In genomic region chr7:44955733-44956132, GRCh38 we compare ENCODE assay signal across 17 cellular contexts. TPM values are rescaled to one million over a fixed set of nuclear protein-coding genes. Genes with fewer than 3 reads are reported as not detected.
DNase-seq lines count a peak whose midpoint lies in the region; ATAC-seq and TF ChIP-seq lines count a peak whose summit lies in the region.
"Had no signal": no experiment of that assay in that cellular context is flagged by ENCODE, and none has a peak within 500 bp of the region (broad histone marks: within the 10 kb centered on the region; RNA-seq: fewer than 3 reads in every experiment).

No MANE protein-coding gene starts in this region.

- intact Hi-C loops in colonic mucosa (cut with DNase I) = no loop called here

- H2BK15ac ChIP-seq in mesenchymal stem cell (ENCODE audit: low read depth, poor library complexity, severe bottlenecking) = no peak overlapping the region

- H3K36me3 ChIP-seq in WERI-Rb-1 = no peaks in the 10 kb centered on the region
- H3K36me3 ChIP-seq in mesenchymal stem cell (ENCODE audit: control insufficient read depth in 1 of 2, insufficient read depth in 2 of 2, low read depth in 1 of 2, low read length in 2 of 2) = no peaks in the 10 kb centered on the region
- no peaks in the 10 kb centered on the region for H3K36me3 ChIP-seq in colonic mucosa

- peaks cover 21% of the 10 kb centered on the region for H3K4me1 Mint-ChIP-seq in activated T-cell treated with anti-CD3 and anti-CD28 coated beads, Interleukin-2, amount 50 U/mL, for 72 hours (ENCODE audit: low read depth)
- peaks cover 18 to 21% of the 10 kb centered on the region in 2 donors for H3K4me1 Mint-ChIP-seq in stimulated activated naive B cell treated with anti-CD40 and anti-IgM and Interleukin-4, amounts not matched to agents 10 μg/mL and 1 μg/mL and 100 μg/mL, for 72 hours

- H3K9ac ChIP-seq in mesenchymal stem cell (ENCODE audit: low read length) (no peak overlapping the region), colonic mucosa (ENCODE audit: low read depth in 2 of 2, low read length in 2 of 2) (no peak overlapping the region)

- H3K79me1 ChIP-seq in mesenchymal stem cell (replicated peaks; ENCODE audit: low read length, poor library complexity, severe bottlenecking) = no peaks in the 10 kb centered on the region

- H3K4me1 ChIP-seq in mesenchymal stem cell (ENCODE audit: control insufficient read depth, insufficient read depth, low read depth, low read length) (peaks cover 12% of the 10 kb centered on the region), colonic mucosa (no peaks in the 10 kb centered on the region)
- H3K4me1 ChIP-seq: Caco-2 had no signal

- no peak overlapping the region for H2BK120ac ChIP-seq in mesenchymal stem cell (ENCODE audit: low read depth, low read length)

- H3K18ac ChIP-seq in mesenchymal stem cell (ENCODE audit: low read depth in 1 of 2, low read length in 2 of 2) = no peak overlapping the region

- ATAC-seq in activated T-cell treated with anti-CD3 and anti-CD28 coated beads, Interleukin-2, amount 50 U/mL, for 72 hours (replicated peaks in 1 of 2) = no peak
- peak in 1 of 2 donors; percentile 6 for ATAC-seq in stimulated activated naive B cell treated with anti-CD40 and anti-IgM and Interleukin-4, amounts not matched to agents 10 μg/mL and 1 μg/mL and 100 μg/mL, for 72 hours (replicated peaks)
- ATAC-seq: PC-3 had no signal

- H3K9me3 ChIP-seq in WERI-Rb-1 (ENCODE audit: severe bottlenecking) (no peaks in the 10 kb centered on the region), mesenchymal stem cell (ENCODE audit: control insufficient read depth, low read length) (no peaks in the 10 kb centered on the region), colonic mucosa (no peaks in the 10 kb centered on the region)
- H3K9me3 ChIP-seq: Caco-2 had no signal

- WGBS in mesenchymal stem cell = 65% methylated on average over 2 of the region's 2 CpGs

- no peak overlapping the region for H2BK12ac ChIP-seq in mesenchymal stem cell (ENCODE audit: low read length in 2 of 2)

- no peaks in the 10 kb centered on the region for H3K27me3 Mint-ChIP-seq in activated T-cell treated with anti-CD3 and anti-CD28 coated beads, Interleukin-2, amount 50 U/mL, for 72 hours (ENCODE audit: low read depth)
- H3K27me3 Mint-ChIP-seq in stimulated activated naive B cell treated with anti-CD40 and anti-IgM and Interleukin-4, amounts not matched to agents 10 μg/mL and 1 μg/mL and 100 μg/mL, for 72 hours = no peaks in the 10 kb centered on the region

- no peak overlapping the region for H3K4me3 Mint-ChIP-seq in activated T-cell treated with anti-CD3 and anti-CD28 coated beads, Interleukin-2, amount 50 U/mL, for 72 hours
- no peak overlapping the region for H3K4me3 Mint-ChIP-seq in stimulated activated naive B cell treated with anti-CD40 and anti-IgM and Interleukin-4, amounts not matched to agents 10 μg/mL and 1 μg/mL and 100 μg/mL, for 72 hours
- H3K4me3 Mint-ChIP-seq: CD14-positive monocyte, IgD-negative memory B cell had no signal

- no peaks in the 10 kb centered on the region for H3K27me3 ChIP-seq in WERI-Rb-1 (ENCODE audit: insufficient read depth, low read depth, severe bottlenecking)
- H3K27me3 ChIP-seq in mesenchymal stem cell (ENCODE audit: control insufficient read depth in 1 of 2, insufficient read depth in 1 of 2, low read length in 2 of 2) = peaks cover 23 to 27% of the 10 kb centered on the region in 2 experiments
- H3K27me3 ChIP-seq in colonic mucosa = no peaks in the 10 kb centered on the region

- no peak overlapping the region for H3K14ac ChIP-seq in mesenchymal stem cell (ENCODE audit: low read length in 2 of 2)

- H3K9me3 Mint-ChIP-seq in activated T-cell treated with anti-CD3 and anti-CD28 coated beads, Interleukin-2, amount 50 U/mL, for 72 hours = no peaks in the 10 kb centered on the region
- no peaks in the 10 kb centered on the region for H3K9me3 Mint-ChIP-seq in stimulated activated naive B cell treated with anti-CD40 and anti-IgM and Interleukin-4, amounts not matched to agents 10 μg/mL and 1 μg/mL and 100 μg/mL, for 72 hours
- H3K9me3 Mint-ChIP-seq: IgD-negative memory B cell had no signal

- no peak overlapping the region for H3K4me2 ChIP-seq in mesenchymal stem cell (ENCODE audit: low read length, poor library complexity, severe bottlenecking)

- no peak for DNase-seq in activated T-cell treated with anti-CD3 and anti-CD28 coated beads, Interleukin-2, amount 50 U/mL, for 72 hours
- DNase-seq in activated T-cell treated with anti-CD3 and anti-CD28 coated beads, Interleukin-2, amount 50 U/mL, for 48 hours = no peak
- DNase-seq in WERI-Rb-1 (no peak), mesenchymal stem cell (no peak), NCI-H2081 (lab: John Stamatoyannopoulos, UW) (no peak), colonic mucosa (no peak), inferior parietal cortex (ENCODE audit: extremely low spot score) (no peak)
- DNase-seq in stimulated activated naive B cell treated with anti-CD40 and anti-IgM and Interleukin-4, amounts not matched to agents 10 μg/mL and 1 μg/mL and 100 μg/mL, for 72 hours = no peak
- DNase-seq: Caco-2, HCEC 1CT, NCI-H1092 treated with DMSO at 0.1 percent for 48 hours, NCI-H1694 treated with DMSO at 0.1 percent for 48 hours, NCI-H446, PC-3 had no signal

- peak overlapping the region; percentile 35 for H3K27ac Mint-ChIP-seq in activated T-cell treated with anti-CD3 and anti-CD28 coated beads, Interleukin-2, amount 50 U/mL, for 72 hours
- H3K27ac Mint-ChIP-seq in stimulated activated naive B cell treated with anti-CD40 and anti-IgM and Interleukin-4, amounts not matched to agents 10 μg/mL and 1 μg/mL and 100 μg/mL, for 72 hours = peak overlapping the region; percentile 69
- H3K27ac Mint-ChIP-seq: IgD-negative memory B cell had no signal

- H4K8ac ChIP-seq in mesenchymal stem cell (ENCODE audit: low read length) = no peak overlapping the region

- H2AFZ ChIP-seq in mesenchymal stem cell (ENCODE audit: low read depth, low read length) = peak overlapping the region; percentile 30

- peaks cover 2 to 3% of the 10 kb centered on the region in 2 donors for H3K36me3 Mint-ChIP-seq in activated T-cell treated with anti-CD3 and anti-CD28 coated beads, Interleukin-2, amount 50 U/mL, for 72 hours (ENCODE audit: insufficient read depth in 2 of 2)
- peaks cover 6 to 8% of the 10 kb centered on the region in 2 donors for H3K36me3 Mint-ChIP-seq in stimulated activated naive B cell treated with anti-CD40 and anti-IgM and Interleukin-4, amounts not matched to agents 10 μg/mL and 1 μg/mL and 100 μg/mL, for 72 hours
- H3K36me3 Mint-ChIP-seq: CD14-positive monocyte had no signal

- TF ChIP-seq CTCF in WERI-Rb-1 (IDR thresholded peaks at IDR 0.05; ENCODE audit: low read depth, low read length) = no peak
- TF ChIP-seq CTCF in colonic mucosa (IDR thresholded peaks at IDR 0.05) = no peak

- peak overlapping the region in 1 of 2 experiments; percentile 78 for H3K23ac ChIP-seq in mesenchymal stem cell (ENCODE audit: low read length in 2 of 2)

- H3K4me3 ChIP-seq in WERI-Rb-1 (ENCODE audit: low read depth, low read length) (no peak overlapping the region), mesenchymal stem cell (ENCODE audit: insufficient read depth in 1 of 2, low read depth in 1 of 2, low read length in 2 of 2) (no peak overlapping the region), colonic mucosa (no peak overlapping the region)

- H4K91ac ChIP-seq in mesenchymal stem cell (ENCODE audit: low read length) = no peak overlapping the region

- H3K4ac ChIP-seq in mesenchymal stem cell (ENCODE audit: low read depth in 1 of 2, low read length in 2 of 2) = no peak overlapping the region

- H3K27ac ChIP-seq in WERI-Rb-1 = peak overlapping the region; percentile 75
- no peak overlapping the region for H3K27ac ChIP-seq in mesenchymal stem cell (ENCODE audit: low read length, poor library complexity, severe bottlenecking)
- no peak overlapping the region for H3K27ac ChIP-seq in colonic mucosa

- H2AK5ac ChIP-seq in mesenchymal stem cell (ENCODE audit: low read length, severe bottlenecking) = no peak overlapping the region

- no peak overlapping the region for H2BK5ac ChIP-seq in mesenchymal stem cell (ENCODE audit: low read depth, low read length, poor library complexity, severe bottlenecking)

RNA-seq across cellular contexts. Expression of gene MYO1G, which starts 23.1 kb away (rescaled TPM):
- total RNA-seq in activated T-cell treated with anti-CD3 and anti-CD28 coated beads, Interleukin-2, amount 50 U/mL, for 72 hours = 100 to 1,000 TPM; 595 to 606 TPM
- polyA plus RNA-seq in mesenchymal stem cell (2013, experiment 1 of 2) = not detected
- polyA plus RNA-seq in mesenchymal stem cell (2013, experiment 2 of 2) = not detected
- 1 to 10 TPM; 2.1 to 3.6 TPM for total RNA-seq in colonic mucosa
- total RNA-seq: HT1080 had no signal

RNA-seq across cellular contexts. Expression of gene CCM2, which starts 44.3 kb away (rescaled TPM):
- total RNA-seq in activated T-cell treated with anti-CD3 and anti-CD28 coated beads, Interleukin-2, amount 50 U/mL, for 72 hours = 100 to 1,000 TPM in 1 of 2 donors, 10 to 100 TPM in 1; 94.2 to 109 TPM
- 39.8 TPM for polyA plus RNA-seq in mesenchymal stem cell (2013, experiment 1 of 2)
- 39.9 TPM for polyA plus RNA-seq in mesenchymal stem cell (2013, experiment 2 of 2)
- 10 to 100 TPM; 34.8 to 38.0 TPM for total RNA-seq in colonic mucosa

Comparison
In these comparisons a context has a peak if more than half of its experiments do, and no peak if none do; other contexts are left out.
1. RNA of gene MYO1G, which starts 23.1 kb away (total RNA-seq): 595 to 606 TPM in activated T-cell treated with anti-CD3 and anti-CD28 coated beads, Interleukin-2, amount 50 U/mL, for 72 hours; 2.1 to 3.6 TPM in colonic mucosa; every median in the first group is over 100 times any median in the second.